ENCODE assay signal across 1 cellular context in genomic region chr17:66964083-66964771, GRCh38.
TF ChIP-seq lines count a peak whose summit lies in the region.

CACNG4 (plus strand) TSS chr17:66964707; CDS start chr17:66964912, 205 bp downstream.

TF ChIP-seq in IMR-90, 13 proteins besides CTCF, POLR2A, EP300 and RAD21 (continued from another document):
- TF ChIP-seq, protein P1, sequence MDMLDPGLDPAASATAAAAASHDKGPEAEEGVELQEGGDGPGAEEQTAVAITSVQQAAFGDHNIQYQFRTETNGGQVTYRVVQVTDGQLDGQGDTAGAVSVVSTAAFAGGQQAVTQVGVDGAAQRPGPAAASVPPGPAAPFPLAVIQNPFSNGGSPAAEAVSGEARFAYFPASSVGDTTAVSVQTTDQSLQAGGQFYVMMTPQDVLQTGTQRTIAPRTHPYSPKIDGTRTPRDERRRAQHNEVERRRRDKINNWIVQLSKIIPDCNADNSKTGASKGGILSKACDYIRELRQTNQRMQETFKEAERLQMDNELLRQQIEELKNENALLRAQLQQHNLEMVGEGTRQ (IDR thresholded peaks at IDR 0.05; ENCODE audit: low read depth, low read length) = no peak
- TF ChIP-seq FOS (IDR thresholded peaks at IDR 0.05; ENCODE audit: low read depth, low read length) = no peak
- TF ChIP-seq RCOR1 (IDR thresholded peaks at IDR 0.05; ENCODE audit: insufficient replicate concordance, low read length) = no peak
- TF ChIP-seq RFX5 (IDR thresholded peaks at IDR 0.05; ENCODE audit: low read depth, low read length) = no peak
- TF ChIP-seq MAZ (IDR thresholded peaks at IDR 0.05; ENCODE audit: borderline replicate concordance, low read depth, low read length) = no peak
- TF ChIP-seq BHLHE40 (IDR thresholded peaks at IDR 0.05; ENCODE audit: low read depth, low read length) = no peak
- no peak for TF ChIP-seq SMC3 (IDR thresholded peaks at IDR 0.05; ENCODE audit: low read depth, low read length)
